ENCODE assay signal across 8 cellular contexts in the genomic region with DNA sequence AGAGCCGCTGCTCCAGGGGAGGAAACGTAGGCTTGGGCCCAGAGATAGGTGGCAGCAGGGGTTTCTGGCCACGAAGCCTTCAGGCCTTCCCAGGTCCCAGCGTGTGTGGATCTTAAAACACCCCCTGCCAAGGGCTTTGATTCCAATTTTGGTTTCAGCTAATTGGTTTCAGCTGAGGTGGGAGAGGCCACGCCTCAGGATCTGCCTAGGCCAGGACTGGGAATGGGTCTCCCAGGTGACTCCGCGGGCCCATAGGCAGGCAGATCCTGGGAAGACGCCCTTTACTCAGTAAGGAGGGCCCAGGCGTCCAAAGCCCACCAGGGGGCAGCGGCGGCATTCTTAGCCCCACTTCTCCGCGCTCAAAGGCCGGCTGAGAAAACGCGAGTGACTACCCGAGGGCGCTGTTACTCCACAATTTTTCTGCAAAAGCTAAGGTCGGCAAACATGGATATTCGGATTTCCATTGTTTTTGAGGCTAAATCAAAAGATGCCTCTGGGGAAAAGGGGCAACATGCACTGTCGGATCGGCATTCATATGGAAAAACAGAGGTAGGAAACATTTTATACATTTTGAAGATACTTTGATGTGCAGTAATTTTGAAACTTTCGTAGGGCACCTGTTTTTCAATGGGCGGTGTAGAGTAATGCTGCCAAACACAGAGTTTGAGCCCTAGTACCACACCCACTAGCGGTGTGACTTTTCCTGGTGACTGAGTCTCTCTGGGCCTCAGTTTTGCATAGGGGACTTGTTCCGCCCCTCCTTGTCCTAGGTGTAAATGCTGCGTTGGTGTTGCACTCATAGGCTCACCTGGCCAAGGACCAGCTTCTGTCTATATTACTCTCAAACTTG. TPM values are rescaled to one million over a fixed set of nuclear protein-coding genes. Genes with fewer than 3 reads are reported as not detected.
DNase-seq lines count a peak whose midpoint lies in the region; ATAC-seq and TF ChIP-seq lines count a peak whose summit lies in the region.

No MANE protein-coding gene starts in this region.

- H3K4me1 ChIP-seq in HUES6 (ENCODE audit: control insufficient read depth, insufficient read depth, low read length), result peaks cover 8% of the 10 kb centered on the region

- peak; percentile 26 for DNase-seq in DMS53 treated with DMSO at 0.1 percent for 48 hours (lab: John Stamatoyannopoulos, UW; ENCODE audit: unreplicated experiment)
- DNase-seq in OCI-M2 (lab: John Stamatoyannopoulos, UW; ENCODE audit: unreplicated experiment), result peak; percentile 52
- peak; percentile 81 to 82 for DNase-seq in activated T-cell treated with anti-CD3 and anti-CD28 coated beads, Interleukin-2, amount 50 U/mL, for 48 hours
- DNase-seq in fibroblast of gingiva (ENCODE audit: low read depth), result peak; percentile 78
- peak; percentile 36 for DNase-seq in natural killer cell
- peak; percentile 82 for DNase-seq in stimulated activated naive CD8-positive, alpha-beta T cell treated with anti-CD3 and anti-CD28 coated beads, Interleukin-15, Interleukin-2, amounts not matched to agents 100 U/mL and 50 U/mL, for 24 hours

- H3K36me3 ChIP-seq in HUES6 (ENCODE audit: control insufficient read depth, insufficient read depth, low read length), result no peaks in the 10 kb centered on the region

- H3K4me1 Mint-ChIP-seq in natural killer cell, result peaks cover 5 to 13% of the 10 kb centered on the region in 2 donors

- H3K9ac ChIP-seq in HUES6 (ENCODE audit: low read length), result no peak overlapping the region

- no peaks in the 10 kb centered on the region for H3K36me3 Mint-ChIP-seq in natural killer cell

- H3K27me3 ChIP-seq in HUES6 (ENCODE audit: control insufficient read depth, insufficient read depth, low read length), result no peaks in the 10 kb centered on the region

- peak; percentile 40 for TF ChIP-seq CTCF in natural killer cell (IDR thresholded peaks at IDR 0.05)

- no peak overlapping the region for H3K27ac Mint-ChIP-seq in natural killer cell

- no peak overlapping the region for H3K4me3 Mint-ChIP-seq in natural killer cell

- no peaks in the 10 kb centered on the region for H3K9me3 Mint-ChIP-seq in natural killer cell

- intact Hi-C loops in natural killer cell (cut with micrococcal nuclease), result loop anchor here (5.0 kb wide), 1 partner anchor 709 kb away; no protein-coding TSS in a partner anchor

- H3K27me3 Mint-ChIP-seq in natural killer cell (ENCODE audit: low read depth in 2 of 2), result peaks cover 49 to 72% of the 10 kb centered on the region in 2 donors

- peak; percentile 92 for ATAC-seq in GM21529 (IDR thresholded peaks at IDR 0.05; ENCODE audit: unreplicated experiment)
- peak; percentile 62 to 82 (median 77) for ATAC-seq in natural killer cell
- ATAC-seq in stimulated activated naive CD8-positive, alpha-beta T cell treated with anti-CD3 and anti-CD28 coated beads, Interleukin-15, Interleukin-2, amounts not matched to agents 100 U/mL and 50 U/mL, for 24 hours, result peak; percentile 90

- H3K9me3 ChIP-seq in HUES6 (ENCODE audit: control insufficient read depth, insufficient read depth, low read depth, low read length), result no peaks in the 10 kb centered on the region

- peak overlapping the region; percentile 10; the same call in 1 of the 2 replicates for H3K4me3 ChIP-seq in HUES6 (ENCODE audit: low read depth, low read length)

- no peak overlapping the region for H3K27ac ChIP-seq in HUES6 (ENCODE audit: low read depth, low read length)

RNA-seq across cellular contexts. Expression of a gene that starts 31.8 kb away (rescaled TPM):
- 10 to 100 TPM; 46.3 to 49.2 (median 48.7) TPM for total RNA-seq in natural killer cell

RNA-seq across cellular contexts. Expression of a gene that starts 48.8 kb away (rescaled TPM):
- 10 to 100 TPM; 50.6 to 67.3 (median 58.9) TPM for total RNA-seq in natural killer cell

Comparison
In these comparisons a context has a peak if more than half of its experiments do, and no peak if none do; other contexts are left out.
1. DNase-seq: peak in every context shown above with its lines; median percentile 82 in stimulated activated naive CD8-positive, alpha-beta T cell treated with anti-CD3 and anti-CD28 coated beads, Interleukin-15, Interleukin-2, amounts not matched to agents 100 U/mL and 50 U/mL, for 24 hours; 82 in activated T-cell treated with anti-CD3 and anti-CD28 coated beads, Interleukin-2, amount 50 U/mL, for 48 hours; 78 in fibroblast of gingiva; 52 in OCI-M2; 36 in natural killer cell; 26 in DMS53 treated with DMSO at 0.1 percent for 48 hours.